Comparison of ENCODE assay signal across 8 cellular contexts in genomic region chr12:100141998-100142850, GRCh38. TPM values are rescaled to one million over a fixed set of nuclear protein-coding genes. Genes with fewer than 3 reads are reported as not detected.
A peak's percentile ranks its signal among the peaks of the same experiment; 100 is the strongest.
DNase-seq lines count a peak whose midpoint lies in the region; ATAC-seq and TF ChIP-seq lines count a peak whose summit lies in the region.

No MANE protein-coding gene starts in this region.

- TF ChIP-seq CTCF in BE2C (IDR thresholded peaks at IDR 0.05; ENCODE audit: low read depth, low read length) (no peak), neural crest cell (conservative IDR thresholded peaks at IDR 0.05) (no peak), transverse colon (IDR thresholded peaks at IDR 0.05) (no peak)

- H3K36me3 ChIP-seq in BE2C (no peaks in the 10 kb centered on the region), transverse colon (no peaks in the 10 kb centered on the region)

- H3K4me3 Mint-ChIP-seq in activated T-cell treated with anti-CD3 and anti-CD28 coated beads, Interleukin-2, amount 50 U/mL, for 72 hours: peak overlapping the region; percentile 97
- H3K4me3 Mint-ChIP-seq in neural crest cell: peak overlapping the region; percentile 93

- ATAC-seq in GM18873 (IDR thresholded peaks at IDR 0.05; ENCODE audit: low FRiP score, unreplicated experiment): peak; percentile 35
- peak; percentile 27 for ATAC-seq in HG03103 (IDR thresholded peaks at IDR 0.05; ENCODE audit: low read depth, unreplicated experiment)
- peak; percentile 60 to 63 for ATAC-seq in activated T-cell treated with anti-CD3 and anti-CD28 coated beads, Interleukin-2, amount 50 U/mL, for 72 hours (replicated peaks in 1 of 2)

- no peaks in the 10 kb centered on the region for H3K27me3 Mint-ChIP-seq in activated T-cell treated with anti-CD3 and anti-CD28 coated beads, Interleukin-2, amount 50 U/mL, for 72 hours (ENCODE audit: low read depth)
- no peaks in the 10 kb centered on the region for H3K27me3 Mint-ChIP-seq in neural crest cell (ENCODE audit: low read depth)

- no peaks in the 10 kb centered on the region for H3K9me3 ChIP-seq in BE2C
- H3K9me3 ChIP-seq in transverse colon: no peaks in the 10 kb centered on the region

- peaks cover 63% of the 10 kb centered on the region for H3K4me1 Mint-ChIP-seq in activated T-cell treated with anti-CD3 and anti-CD28 coated beads, Interleukin-2, amount 50 U/mL, for 72 hours (ENCODE audit: low read depth)
- peaks cover 33% of the 10 kb centered on the region for H3K4me1 Mint-ChIP-seq in neural crest cell

- in situ Hi-C loops in transverse colon (cut with MboI; ENCODE audit: low pct_ligation_motif_present in 1 of 4, low pct_unique_long_range_greater_than_20kb in 1 of 4, low sequenced_read_pairs in 3 of 4): no loop called here

- 0 to 1% methylated on average over 3 to 66 of the region's 86 CpGs for WGBS in transverse colon (ENCODE audit: low coverage in 1 of 2), 2 donors

- DNase-seq in BE2C (peak; percentile 41), NCI-H748 (lab: John Stamatoyannopoulos, UW; ENCODE audit: unreplicated experiment) (peak; percentile 72), fibroblast of the conjunctiva (ENCODE audit: low read depth) (peak; percentile 2), neural crest cell (ENCODE audit: low read depth, low spot score) (peak; percentile 65), transverse colon (peak; percentile 68)
- peak; percentile 46 to 55 for DNase-seq in activated T-cell treated with anti-CD3 and anti-CD28 coated beads, Interleukin-2, amount 50 U/mL, for 72 hours

- H3K4me1 ChIP-seq in BE2C (peaks cover 4% of the 10 kb centered on the region; the same call in 1 of the 2 replicates), transverse colon (peaks cover 8 to 49% (median 23%) of the 10 kb centered on the region in 4 donors)

- TF ChIP-seq POLR2A in transverse colon (IDR thresholded peaks at IDR 0.05): peak; percentile 71

- H3K9me3 Mint-ChIP-seq in activated T-cell treated with anti-CD3 and anti-CD28 coated beads, Interleukin-2, amount 50 U/mL, for 72 hours: no peaks in the 10 kb centered on the region
- no peaks in the 10 kb centered on the region for H3K9me3 Mint-ChIP-seq in neural crest cell

- no peaks in the 10 kb centered on the region for H3K27me3 ChIP-seq in BE2C
- no peaks in the 10 kb centered on the region for H3K27me3 ChIP-seq in transverse colon

- peak overlapping the region; percentile 100 for H3K27ac Mint-ChIP-seq in activated T-cell treated with anti-CD3 and anti-CD28 coated beads, Interleukin-2, amount 50 U/mL, for 72 hours
- H3K27ac Mint-ChIP-seq in neural crest cell (ENCODE audit: unreplicated experiment): peak overlapping the region; percentile 96

- no peak for TF ChIP-seq EP300 in transverse colon (IDR thresholded peaks at IDR 0.05; ENCODE audit: low read depth)

- H3K4me3 ChIP-seq in BE2C (ENCODE audit: low read depth, low read length): peak overlapping the region; percentile 91
- peak overlapping the region; percentile 74 to 99 (median 90) for H3K4me3 ChIP-seq in transverse colon

- intact Hi-C loops in transverse colon (cut with DNase I; ENCODE audit: low total_unique reads): loop anchor here (5.0 kb wide), 1 partner anchor 60 kb away; the partner anchor contains the start of gene ACTR6

- H3K27ac ChIP-seq in transverse colon: peak overlapping the region; percentile 96 to 99 (median 98)

- peaks cover 4 to 11% of the 10 kb centered on the region in 2 donors for H3K36me3 Mint-ChIP-seq in activated T-cell treated with anti-CD3 and anti-CD28 coated beads, Interleukin-2, amount 50 U/mL, for 72 hours (ENCODE audit: insufficient read depth in 2 of 2)
- H3K36me3 Mint-ChIP-seq in neural crest cell (ENCODE audit: low read depth): no peaks in the 10 kb centered on the region

RNA-seq across cellular contexts. Expression of gene BLTP3B, which starts 0.5 kb away (rescaled TPM):
- 4.8 TPM for polyA plus RNA-seq in BE2C (2012; ENCODE audit: insufficient read depth, insufficient read length, low read depth)
- 10 to 100 TPM; 44.7 to 48.9 TPM for total RNA-seq in activated T-cell treated with anti-CD3 and anti-CD28 coated beads, Interleukin-2, amount 50 U/mL, for 72 hours
- 17.8 and 19.0 TPM in 2 replicates for total RNA-seq in neural crest cell
- 10 to 100 TPM in 3 of 4 donors, 1 to 10 TPM in 1; 3.8 to 44.1 (median 31.5) TPM for total RNA-seq in transverse colon

RNA-seq across cellular contexts. Expression of gene ACTR6, which starts 58.4 kb away (rescaled TPM):
- 23.5 TPM for polyA plus RNA-seq in BE2C (2012; ENCODE audit: insufficient read depth, insufficient read length, low read depth)
- 10 to 100 TPM; 32.7 to 37.1 TPM for total RNA-seq in activated T-cell treated with anti-CD3 and anti-CD28 coated beads, Interleukin-2, amount 50 U/mL, for 72 hours
- 36.3 and 38.2 TPM in 2 replicates for total RNA-seq in neural crest cell
- total RNA-seq in transverse colon: 10 to 100 TPM in 3 of 4 donors, 1 to 10 TPM in 1; 4.9 to 35.0 (median 13.7) TPM

Comparison
In these comparisons a context has a peak if more than half of its experiments do, and no peak if none do; other contexts are left out.
1. Peak in every context shown above with its lines: DNase-seq, ATAC-seq, H3K4me3 ChIP-seq and H3K27ac ChIP-seq.
2. DNase-seq: peak in every context shown above with its lines; median percentile 72 in NCI-H748; 68 in transverse colon; 65 in neural crest cell; 50 in activated T-cell treated with anti-CD3 and anti-CD28 coated beads, Interleukin-2, amount 50 U/mL, for 72 hours; 41 in BE2C; 2 in fibroblast of the conjunctiva.